ENCODE assay signal across 11 cellular contexts in the genomic region with DNA sequence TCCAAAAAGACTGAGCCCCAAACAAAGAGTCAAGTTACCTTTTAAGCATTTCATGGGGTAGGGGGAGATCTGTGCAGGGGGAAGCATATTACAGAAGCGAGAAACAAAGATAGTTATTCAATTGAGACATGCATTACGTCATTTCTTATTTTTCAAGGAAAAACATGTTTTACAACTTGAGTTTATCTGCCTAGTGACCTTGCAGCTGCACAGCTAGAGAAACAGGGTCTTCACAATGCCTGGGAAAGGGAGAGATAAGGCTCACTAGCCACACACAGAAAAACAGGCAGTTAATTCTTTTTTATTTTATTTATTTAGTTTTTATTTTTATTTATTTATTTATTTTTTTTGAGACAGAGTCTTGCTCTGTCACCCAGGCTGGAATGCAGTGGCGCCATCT. TPM values are rescaled to one million over a fixed set of nuclear protein-coding genes. Genes with fewer than 3 reads are reported as not detected.
"Had no signal": no experiment of that assay in that cellular context is flagged by ENCODE, and none has a peak within 500 bp of the region (broad histone marks: within the 10 kb centered on the region; RNA-seq: fewer than 3 reads in every experiment).

No MANE protein-coding gene starts in this region.

RNA-seq across cellular contexts. Expression of a gene that starts 1.1 kb away (rescaled TPM):
- total RNA-seq: activated CD4-positive, alpha-beta memory T cell treated with anti-CD3 and anti-CD28 coated beads, Interleukin-2, amount 10 ng/mL, durations not matched to agents 7 days and 5 days; activated CD4-positive, alpha-beta T cell treated with anti-CD3 and anti-CD28 coated beads for 36 hours; activated CD4-positive, alpha-beta T cell treated with anti-CD3 and anti-CD28 coated beads, Interleukin-2, amount 10 ng/mL, durations not matched to agents 7 days and 5 days; activated CD8-positive, alpha-beta memory T cell treated with anti-CD3 and anti-CD28 coated beads, Interleukin-2, amount 10 ng/mL, durations not matched to agents 7 days and 5 days; activated CD8-positive, alpha-beta T cell treated with anti-CD3 and anti-CD28 coated beads, Interleukin-2, amount 10 ng/mL, durations not matched to agents 7 days and 5 days; activated naive CD8-positive, alpha-beta T cell treated with anti-CD3 and anti-CD28 coated beads, Interleukin-2, amount 10 ng/mL, durations not matched to agents 7 days and 5 days; activated T-helper 2 cell treated with anti-CD3 and anti-CD28 coated beads, Interferon-gamma antibody, Interleukin-2, Interleukin-4, amounts not matched to agents 10 μg/mL and 5 μg/mL and 100 μg/mL, durations not matched to agents 14 hours and 24 hours and 36 hours; ascending aorta; bronchial epithelial cell; chondrocyte had no signal

RNA-seq across cellular contexts. Expression of a gene that starts 16.8 kb away (rescaled TPM):
- total RNA-seq: activated CD4-positive, alpha-beta memory T cell treated with anti-CD3 and anti-CD28 coated beads, Interleukin-2, amount 10 ng/mL, durations not matched to agents 7 days and 5 days; activated CD4-positive, alpha-beta T cell treated with anti-CD3 and anti-CD28 coated beads for 36 hours; activated CD4-positive, alpha-beta T cell treated with anti-CD3 and anti-CD28 coated beads, Interleukin-2, amount 10 ng/mL, durations not matched to agents 7 days and 5 days; activated CD8-positive, alpha-beta memory T cell treated with anti-CD3 and anti-CD28 coated beads, Interleukin-2, amount 10 ng/mL, durations not matched to agents 7 days and 5 days; activated CD8-positive, alpha-beta T cell treated with anti-CD3 and anti-CD28 coated beads, Interleukin-2, amount 10 ng/mL, durations not matched to agents 7 days and 5 days; activated T-helper 2 cell treated with anti-CD3 and anti-CD28 coated beads, Interferon-gamma antibody, Interleukin-2, Interleukin-4, amounts not matched to agents 10 μg/mL and 5 μg/mL and 100 μg/mL, durations not matched to agents 14 hours and 24 hours and 36 hours; bronchial epithelial cell; cardiac muscle cell; chondrocyte had no signal
- polyA plus RNA-seq: cardiac muscle cell had no signal

RNA-seq across cellular contexts. Expression of a gene that starts 32.2 kb away (rescaled TPM):
- total RNA-seq: activated CD4-positive, alpha-beta memory T cell treated with anti-CD3 and anti-CD28 coated beads, Interleukin-2, amount 10 ng/mL, durations not matched to agents 7 days and 5 days; activated CD4-positive, alpha-beta T cell treated with anti-CD3 and anti-CD28 coated beads for 36 hours; activated CD4-positive, alpha-beta T cell treated with anti-CD3 and anti-CD28 coated beads, Interleukin-2, amount 10 ng/mL, durations not matched to agents 7 days and 5 days; activated CD8-positive, alpha-beta memory T cell treated with anti-CD3 and anti-CD28 coated beads, Interleukin-2, amount 10 ng/mL, durations not matched to agents 7 days and 5 days; activated CD8-positive, alpha-beta T cell treated with anti-CD3 and anti-CD28 coated beads, Interleukin-2, amount 10 ng/mL, durations not matched to agents 7 days and 5 days; activated naive CD8-positive, alpha-beta T cell treated with anti-CD3 and anti-CD28 coated beads, Interleukin-2, amount 10 ng/mL, durations not matched to agents 7 days and 5 days; activated T-helper 2 cell treated with anti-CD3 and anti-CD28 coated beads, Interferon-gamma antibody, Interleukin-2, Interleukin-4, amounts not matched to agents 10 μg/mL and 5 μg/mL and 100 μg/mL, durations not matched to agents 14 hours and 24 hours and 36 hours; bronchial epithelial cell; cardiac muscle cell; chondrocyte had no signal
- polyA plus RNA-seq: cardiac muscle cell had no signal
